8 cellular contexts compared by ENCODE assay signal in the genomic region with DNA sequence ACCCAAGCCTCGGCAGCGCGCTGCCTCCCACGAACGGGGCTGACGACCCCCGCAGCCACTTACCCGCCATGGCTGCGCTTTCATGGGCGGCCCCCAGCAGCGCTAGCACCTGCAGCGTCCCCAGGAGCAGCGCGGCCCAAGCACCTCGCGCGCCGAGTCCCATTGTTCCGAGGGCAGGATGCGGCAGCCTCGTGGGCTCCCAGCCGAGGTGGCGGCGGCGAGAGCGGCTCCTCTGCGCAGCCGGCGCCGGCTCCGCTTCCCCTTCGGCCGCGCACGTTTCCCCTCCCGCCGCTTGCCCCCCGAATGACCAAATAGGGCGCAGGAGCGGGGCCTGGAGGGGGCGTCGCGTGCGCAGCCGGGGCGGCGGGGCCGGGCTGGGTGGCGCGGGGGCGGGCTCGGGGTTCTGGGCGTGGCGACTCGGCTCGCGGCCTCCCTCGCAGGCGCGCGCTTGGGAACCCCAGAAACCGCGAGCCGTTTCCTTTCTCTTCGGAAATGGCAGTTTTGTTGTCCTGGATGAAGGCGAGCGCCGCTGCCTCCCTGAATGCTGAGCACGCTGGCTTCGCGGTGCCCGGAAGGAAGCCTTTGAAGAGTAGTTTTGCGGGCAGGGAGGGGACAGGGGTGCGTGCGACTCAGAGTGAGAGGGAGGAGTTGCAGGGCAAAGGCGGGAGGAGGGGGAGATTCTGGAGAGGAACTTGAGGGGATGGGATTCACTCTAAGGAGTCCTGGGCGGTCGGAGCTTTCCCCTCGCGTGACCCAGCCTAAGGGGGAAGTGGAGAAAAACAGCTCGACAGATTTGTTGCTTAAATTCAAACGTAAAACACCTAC. TPM values are rescaled to one million over a fixed set of nuclear protein-coding genes. Genes with fewer than 3 reads are reported as not detected.
DNase-seq lines count a peak whose midpoint lies in the region; ATAC-seq and TF ChIP-seq lines count a peak whose summit lies in the region.

A gene with protein sequence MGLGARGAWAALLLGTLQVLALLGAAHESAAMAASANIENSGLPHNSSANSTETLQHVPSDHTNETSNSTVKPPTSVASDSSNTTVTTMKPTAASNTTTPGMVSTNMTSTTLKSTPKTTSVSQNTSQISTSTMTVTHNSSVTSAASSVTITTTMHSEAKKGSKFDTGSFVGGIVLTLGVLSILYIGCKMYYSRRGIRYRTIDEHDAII (minus strand): TSS at position 305 of the 825 bp plus-strand sequence. CDS start 142 bp downstream, at position 163.

- no peaks in the 10 kb centered on the region for H3K27me3 ChIP-seq in DOHH2 (ENCODE audit: control insufficient read depth, low read length)
- no peaks in the 10 kb centered on the region for H3K27me3 ChIP-seq in RWPE2 (ENCODE audit: insufficient read depth, poor library complexity, severe bottlenecking)
- no peaks in the 10 kb centered on the region for H3K27me3 ChIP-seq in stomach smooth muscle (ENCODE audit: control insufficient read depth in 1 of 2, insufficient read depth in 2 of 2, low read length in 2 of 2)

- H3K27ac ChIP-seq in DOHH2 (ENCODE audit: low read depth, low read length) (peak within 1 kb of the TSS; percentile 92), RWPE2 (ENCODE audit: poor library complexity, severe bottlenecking) (peak within 1 kb of the TSS; percentile 65), stomach smooth muscle (ENCODE audit: low read length) (peak within 1 kb of the TSS; percentile 80)

- H3K9me3 ChIP-seq in DOHH2 (ENCODE audit: control insufficient read depth, insufficient read depth, low read length) (no peaks in the 10 kb centered on the region), RWPE2 (ENCODE audit: severe bottlenecking) (no peaks in the 10 kb centered on the region), stomach smooth muscle (ENCODE audit: control insufficient read depth in 2 of 2, low read length in 2 of 2) (no peaks in the 10 kb centered on the region)

- H3K9me2 ChIP-seq in DOHH2 (replicated peaks; ENCODE audit: control insufficient read depth, low read length): no peaks in the 10 kb centered on the region

- peaks cover 28% of the 10 kb centered on the region for H4K20me1 ChIP-seq in DOHH2 (ENCODE audit: control insufficient read depth, insufficient read depth, low read depth, low read length)

- peak within 1 kb of the TSS; percentile 76 to 78 for H3K9ac ChIP-seq in stomach smooth muscle (ENCODE audit: low read length in 2 of 2)

- H3K36me3 Mint-ChIP-seq in neural crest cell (ENCODE audit: low read depth): no peaks in the 10 kb centered on the region

- H3K79me2 ChIP-seq in DOHH2 (ENCODE audit: control insufficient read depth, low read length): peaks cover 52% of the 10 kb centered on the region

- peak within 1 kb of the TSS; percentile 99 for H3K4me3 Mint-ChIP-seq in neural crest cell

- no peak for TF ChIP-seq CTCF in DOHH2 (IDR thresholded peaks at IDR 0.05; ENCODE audit: low read depth, low read length, poor library complexity, severe bottlenecking)
- TF ChIP-seq CTCF in RWPE2 (IDR thresholded peaks at IDR 0.05; ENCODE audit: poor library complexity, severe bottlenecking): no peak
- no peak for TF ChIP-seq CTCF in fibroblast of villous mesenchyme (IDR thresholded peaks at IDR 0.05; ENCODE audit: insufficient read depth, low read depth, low read length)
- TF ChIP-seq CTCF in neural crest cell (conservative IDR thresholded peaks at IDR 0.05): no peak

- H3K27me3 Mint-ChIP-seq in neural crest cell (ENCODE audit: low read depth): no peaks in the 10 kb centered on the region

- H3K4me1 ChIP-seq in DOHH2 (ENCODE audit: control insufficient read depth, low read length) (peaks cover 73% of the 10 kb centered on the region), RWPE2 (ENCODE audit: insufficient read depth, poor library complexity, severe bottlenecking) (peaks cover 30% of the 10 kb centered on the region), stomach smooth muscle (ENCODE audit: control insufficient read depth, insufficient read depth, low read length) (peaks cover 9% of the 10 kb centered on the region)

- H3K4me2 ChIP-seq in DOHH2 (ENCODE audit: low read length): peak within 1 kb of the TSS; percentile 76

- H3K4me1 Mint-ChIP-seq in neural crest cell: peaks cover 70% of the 10 kb centered on the region

- H3K4me3 ChIP-seq in DOHH2 (ENCODE audit: low read length) (peak within 1 kb of the TSS; percentile 82), RWPE2 (ENCODE audit: severe bottlenecking) (peak within 1 kb of the TSS; percentile 70), fibroblast of villous mesenchyme (ENCODE audit: low read depth, low read length) (peak within 1 kb of the TSS; percentile 90), stomach smooth muscle (ENCODE audit: low read length in 2 of 2) (peak within 1 kb of the TSS; percentile 80 to 81)
- peak within 1 kb of the TSS; percentile 84 for H3K4me3 ChIP-seq in Jurkat, Clone E6-1 (ENCODE audit: low read length)

- peaks cover 46% of the 10 kb centered on the region for H3K36me3 ChIP-seq in DOHH2 (ENCODE audit: control insufficient read depth, low read length)
- peaks cover 12% of the 10 kb centered on the region for H3K36me3 ChIP-seq in RWPE2 (ENCODE audit: low read depth)
- no peaks in the 10 kb centered on the region for H3K36me3 ChIP-seq in stomach smooth muscle (ENCODE audit: control insufficient read depth in 2 of 2, insufficient read depth in 2 of 2, low read length in 2 of 2)

- ATAC-seq in GM21529 (IDR thresholded peaks at IDR 0.05; ENCODE audit: unreplicated experiment) (peak; percentile 62), RWPE2 (ENCODE audit: low read depth) (peak; percentile 70)

- no peaks in the 10 kb centered on the region for H3K9me3 Mint-ChIP-seq in neural crest cell

- peaks cover 16% of the 10 kb centered on the region for H3F3A ChIP-seq in DOHH2 (ENCODE audit: control insufficient read depth, insufficient read depth)

- DNase-seq in Jurkat, Clone E6-1 (ENCODE audit: low read depth, low spot score): peak; percentile 96
- DNase-seq in RWPE2 (ENCODE audit: low spot score) (peak; percentile 65), fibroblast of villous mesenchyme (ENCODE audit: low read depth) (peak; percentile 70), neural crest cell (ENCODE audit: low read depth, low spot score) (peak; percentile 69)
- peak; percentile 95 for DNase-seq in activated effector memory CD4-positive, alpha-beta T cell treated with anti-CD3 and anti-CD28 coated beads, Interleukin-2, amount 50 U/mL, for 16 hours

- H3K27ac Mint-ChIP-seq in neural crest cell (ENCODE audit: unreplicated experiment): peak within 1 kb of the TSS; percentile 100

RNA-seq across cellular contexts. Expression of the gene that starts here (rescaled TPM):
- polyA plus RNA-seq in Jurkat, Clone E6-1 (2012; ENCODE audit: insufficient read depth, insufficient read length): 148 TPM
- 61.2 and 89.8 TPM in 2 replicates for total RNA-seq in fibroblast of villous mesenchyme
- 153 and 165 TPM in 2 replicates for total RNA-seq in neural crest cell

Comparison
In these comparisons a context has a peak if more than half of its experiments do, and no peak if none do; other contexts are left out.
1. Peak in every context shown above with its lines: DNase-seq, ATAC-seq, H3K4me3 ChIP-seq and H3K27ac ChIP-seq.